Comparison of ENCODE assay signal across 16 cellular contexts in the genomic region with DNA sequence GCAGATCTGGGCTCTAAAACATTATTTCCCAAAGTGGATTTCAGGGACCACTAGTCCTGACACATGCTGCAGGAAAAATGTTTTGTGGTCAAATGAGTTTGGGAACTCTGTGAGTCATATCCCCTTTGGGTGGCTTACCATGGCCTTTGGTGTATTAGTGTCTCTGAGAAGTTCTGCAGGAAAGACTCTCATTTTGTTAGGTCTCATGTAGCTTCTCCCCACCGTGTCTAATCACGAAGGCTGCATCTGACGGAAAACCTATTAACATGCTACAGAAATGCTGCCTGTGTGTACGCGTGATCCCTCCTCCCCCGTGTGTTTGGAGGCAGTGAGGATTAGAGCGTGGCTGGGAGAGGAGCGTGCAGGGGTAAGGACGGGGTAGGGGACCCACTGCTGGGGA.
DNase-seq lines count a peak whose midpoint lies in the region; ATAC-seq, FAIRE-seq and TF ChIP-seq lines count a peak whose summit lies in the region.
"Had no signal": no experiment of that assay in that cellular context is flagged by ENCODE, and none has a peak within 500 bp of the region (broad histone marks: within the 10 kb centered on the region; RNA-seq: fewer than 3 reads in every experiment).

No MANE protein-coding gene starts in this region.

- H3K27me3 ChIP-seq in AG04450 (ENCODE audit: control insufficient read depth, insufficient read depth, low read length) (peaks cover 2% of the 10 kb centered on the region), astrocyte (ENCODE audit: insufficient read depth, low read length) (no peaks in the 10 kb centered on the region), kidney epithelial cell (ENCODE audit: control insufficient read depth, insufficient read depth, low read length) (no peaks in the 10 kb centered on the region)
- H3K27me3 ChIP-seq: upper lobe of right lung had no signal

- peak overlapping the region; percentile 21 for H3K27ac Mint-ChIP-seq in astrocyte (ENCODE audit: unreplicated experiment)
- H3K27ac Mint-ChIP-seq in activated CD8-positive, alpha-beta T cell treated with anti-CD3 and anti-CD28 coated beads, Interleukin-2, amount 10 ng/mL, durations not matched to agents 7 days and 5 days = no peak overlapping the region
- H3K27ac Mint-ChIP-seq: activated CD8-positive, alpha-beta T cell treated with anti-CD3 and anti-CD28 coated beads for 36 hours; B cell had no signal

- peaks cover 24% of the 10 kb centered on the region for H3K27me3 Mint-ChIP-seq in astrocyte (ENCODE audit: low read depth, unreplicated experiment)
- peaks cover 5% of the 10 kb centered on the region for H3K27me3 Mint-ChIP-seq in activated CD8-positive, alpha-beta T cell treated with anti-CD3 and anti-CD28 coated beads, Interleukin-2, amount 10 ng/mL, durations not matched to agents 7 days and 5 days (ENCODE audit: low read depth)

- H3K36me3 ChIP-seq in astrocyte (ENCODE audit: insufficient read depth, low read length) = no peaks in the 10 kb centered on the region
- no peaks in the 10 kb centered on the region for H3K36me3 ChIP-seq in kidney epithelial cell (ENCODE audit: control insufficient read depth, insufficient read depth, low read length)
- H3K36me3 ChIP-seq: upper lobe of right lung had no signal

- H3K9me3 ChIP-seq in AG04450 (ENCODE audit: control insufficient read depth, insufficient read depth, low read length) = no peaks in the 10 kb centered on the region
- H3K9me3 ChIP-seq in astrocyte (ENCODE audit: insufficient read depth, low read depth, low read length) = no peaks in the 10 kb centered on the region
- H3K9me3 ChIP-seq: upper lobe of right lung had no signal

- no peaks in the 10 kb centered on the region for H3K79me2 ChIP-seq in astrocyte (ENCODE audit: insufficient read depth, low read length)

- POLR2A ChIA-PET in AG04450 (lab: Yijun Ruan, JAX) = no interaction called here
- POLR2A ChIA-PET in activated CD8-positive, alpha-beta T cell treated with anti-CD3 and anti-CD28 coated beads, Interleukin-2, amount 10 ng/mL, durations not matched to agents 7 days and 5 days (lab: Charles Lee) = no interaction called here

- no peaks in the 10 kb centered on the region for H4K20me1 ChIP-seq in astrocyte (ENCODE audit: insufficient read depth, low read length)

- DNase-seq in AG04450 (ENCODE audit: low read depth, low spot score) (peak; percentile 16), HT1080 (ENCODE audit: low read depth) (peak; percentile 96), astrocyte (ENCODE audit: low read depth) (peak; percentile 88), kidney epithelial cell (ENCODE audit: low read depth) (peak; percentile 18)
- no peak for DNase-seq in activated CD4-positive, alpha-beta T cell treated with anti-CD3 and anti-CD28 coated beads for 1 hour
- no peak for DNase-seq in activated CD8-positive, alpha-beta T cell treated with anti-CD3 and anti-CD28 coated beads, Interleukin-2, amount 10 ng/mL, durations not matched to agents 7 days and 5 days
- DNase-seq: activated CD8-positive, alpha-beta T cell treated with anti-CD3 and anti-CD28 coated beads for 36 hours; DMS79 treated with DMSO at 0.1 percent for 48 hours; erythroblast; H9; NCI-H1092; stimulated activated CD8-positive, alpha-beta memory T cell treated with anti-CD3 and anti-CD28 coated beads, Interleukin-4, amount 100 ng/mL, for 48 hours; upper lobe of right lung had no signal

- H3K36me3 Mint-ChIP-seq in astrocyte (ENCODE audit: low read depth, unreplicated experiment) = no peaks in the 10 kb centered on the region
- H3K36me3 Mint-ChIP-seq in activated CD8-positive, alpha-beta T cell treated with anti-CD3 and anti-CD28 coated beads, Interleukin-2, amount 10 ng/mL, durations not matched to agents 7 days and 5 days (ENCODE audit: low read depth) = no peaks in the 10 kb centered on the region

- H3K9me3 Mint-ChIP-seq in astrocyte (ENCODE audit: unreplicated experiment) = no peaks in the 10 kb centered on the region
- no peaks in the 10 kb centered on the region for H3K9me3 Mint-ChIP-seq in activated CD8-positive, alpha-beta T cell treated with anti-CD3 and anti-CD28 coated beads, Interleukin-2, amount 10 ng/mL, durations not matched to agents 7 days and 5 days (ENCODE audit: insufficient read depth)
- H3K9me3 Mint-ChIP-seq: activated CD8-positive, alpha-beta T cell treated with anti-CD3 and anti-CD28 coated beads for 36 hours; H9 had no signal

- peak overlapping the region; percentile 21 for H3K9ac ChIP-seq in astrocyte (ENCODE audit: low read length)

- H3K4me1 Mint-ChIP-seq in astrocyte (ENCODE audit: low read depth, unreplicated experiment) = peaks cover 12% of the 10 kb centered on the region
- no peaks in the 10 kb centered on the region for H3K4me1 Mint-ChIP-seq in activated CD8-positive, alpha-beta T cell treated with anti-CD3 and anti-CD28 coated beads, Interleukin-2, amount 10 ng/mL, durations not matched to agents 7 days and 5 days (ENCODE audit: low read depth)
- H3K4me1 Mint-ChIP-seq: B cell had no signal

- ATAC-seq in HG03135 (IDR thresholded peaks at IDR 0.05; ENCODE audit: unreplicated experiment) (no peak), GM18861 (IDR thresholded peaks at IDR 0.05; ENCODE audit: unreplicated experiment) (no peak)
- no peak for ATAC-seq in activated CD8-positive, alpha-beta T cell treated with anti-CD3 and anti-CD28 coated beads, Interleukin-2, amount 10 ng/mL, durations not matched to agents 7 days and 5 days
- ATAC-seq: activated CD8-positive, alpha-beta T cell treated with anti-CD3 and anti-CD28 coated beads for 36 hours; upper lobe of right lung had no signal

- H2AFZ ChIP-seq in astrocyte (ENCODE audit: low read depth, low read length) = no peak overlapping the region

- H3K4me3 Mint-ChIP-seq in astrocyte (ENCODE audit: unreplicated experiment) = no peak overlapping the region
- H3K4me3 Mint-ChIP-seq in activated CD8-positive, alpha-beta T cell treated with anti-CD3 and anti-CD28 coated beads, Interleukin-2, amount 10 ng/mL, durations not matched to agents 7 days and 5 days = no peak overlapping the region
- H3K4me3 Mint-ChIP-seq: activated CD8-positive, alpha-beta T cell treated with anti-CD3 and anti-CD28 coated beads for 36 hours; B cell; H9 had no signal

- TF ChIP-seq CTCF in AG04450 (IDR thresholded peaks at IDR 0.05; ENCODE audit: low read depth, low read length) (no peak), astrocyte (IDR thresholded peaks at IDR 0.05; ENCODE audit: insufficient read depth, low read depth, low read length) (no peak), kidney epithelial cell (IDR thresholded peaks at IDR 0.05; ENCODE audit: insufficient read depth, low read length, poor library complexity, severe bottlenecking) (no peak)

- H3K27ac ChIP-seq in AG04450 (ENCODE audit: low read depth, low read length) = no peak overlapping the region
- H3K27ac ChIP-seq in astrocyte (ENCODE audit: low read depth, low read length) = peak overlapping the region; percentile 32
- H3K27ac ChIP-seq: upper lobe of right lung had no signal

- peak; percentile 84 for FAIRE-seq in astrocyte (lab: Jason Lieb, UNC)

- H3K4me2 ChIP-seq in astrocyte (ENCODE audit: low read length) = peak overlapping the region; percentile 54

- H3K4me1 ChIP-seq in astrocyte (ENCODE audit: insufficient read depth, low read length) = peaks cover 14% of the 10 kb centered on the region
- H3K4me1 ChIP-seq: upper lobe of right lung had no signal

- CTCF ChIA-PET in AG04450 (lab: Charles Lee) = interaction anchor here (0.6 kb wide), 1 partner anchor 22 kb away, joined by 3 read pairs; no protein-coding TSS in a partner anchor
- CTCF ChIA-PET in activated CD8-positive, alpha-beta T cell treated with anti-CD3 and anti-CD28 coated beads, Interleukin-2, amount 10 ng/mL, durations not matched to agents 7 days and 5 days (lab: Charles Lee) = no interaction called here

- H3K4me3 ChIP-seq in AG04450 (ENCODE audit: low read depth, low read length) (no peak overlapping the region), astrocyte (ENCODE audit: insufficient read depth, low read depth, low read length) (no peak overlapping the region), kidney epithelial cell (ENCODE audit: low read depth, low read length) (no peak overlapping the region)
- H3K4me3 ChIP-seq: upper lobe of right lung had no signal

Comparison
In these comparisons a context has a peak if more than half of its experiments do, and no peak if none do; other contexts are left out.
1. DNase-seq: peak in AG04450 (single experiment), HT1080 (single experiment), astrocyte (single experiment) and kidney epithelial cell (single experiment); none in activated CD4-positive, alpha-beta T cell treated with anti-CD3 and anti-CD28 coated beads for 1 hour (single experiment) and activated CD8-positive, alpha-beta T cell treated with anti-CD3 and anti-CD28 coated beads, Interleukin-2, amount 10 ng/mL, durations not matched to agents 7 days and 5 days (single experiment).